ENCODE assay signal across 14 cellular contexts in genomic region chr1:29176567-29176966, GRCh38. TPM values are rescaled to one million over a fixed set of nuclear protein-coding genes. Genes with fewer than 3 reads are reported as not detected.
A peak's percentile ranks its signal among the peaks of the same experiment; 100 is the strongest.
DNase-seq lines count a peak whose midpoint lies in the region; ATAC-seq and TF ChIP-seq lines count a peak whose summit lies in the region.
"Had no signal": no experiment of that assay in that cellular context is flagged by ENCODE, and none has a peak within 500 bp of the region (broad histone marks: within the 10 kb centered on the region; RNA-seq: fewer than 3 reads in every experiment).

No MANE protein-coding gene starts in this region.

- H3K27ac ChIP-seq in GM23248 = peak overlapping the region; percentile 67

- ATAC-seq in central memory CD8-positive, alpha-beta T cell (replicated peaks; ENCODE audit: extremely low read depth, poor library complexity, severe bottlenecking) = no peak
- ATAC-seq in GM18867 (IDR thresholded peaks at IDR 0.05; ENCODE audit: unreplicated experiment) = no peak
- ATAC-seq: K562 had no signal

- peaks cover 28% of the 10 kb centered on the region for H3K36me3 Mint-ChIP-seq in central memory CD8-positive, alpha-beta T cell (ENCODE audit: insufficient read depth)
- peaks cover 19% of the 10 kb centered on the region for H3K36me3 Mint-ChIP-seq in neural crest cell (ENCODE audit: low read depth)

- no peak for TF ChIP-seq CTCF in BJ (IDR thresholded peaks at IDR 0.05; ENCODE audit: insufficient read depth, low read depth, low read length)
- no peak for TF ChIP-seq CTCF in neural crest cell (conservative IDR thresholded peaks at IDR 0.05)

- no peaks in the 10 kb centered on the region for H3K9me3 Mint-ChIP-seq in central memory CD8-positive, alpha-beta T cell
- no peaks in the 10 kb centered on the region for H3K9me3 Mint-ChIP-seq in neural crest cell
- H3K9me3 Mint-ChIP-seq: activated CD4-positive, alpha-beta T cell treated with anti-CD3 and anti-CD28 coated beads, Interleukin-2, amount 10 ng/mL, durations not matched to agents 7 days and 5 days had no signal

- no peak overlapping the region for H2AFZ ChIP-seq in GM23248

- in situ Hi-C loops in GM23248 (cut with MboI) = no loop called here

- no peaks in the 10 kb centered on the region for H3K27me3 Mint-ChIP-seq in central memory CD8-positive, alpha-beta T cell
- H3K27me3 Mint-ChIP-seq in neural crest cell (ENCODE audit: low read depth) = no peaks in the 10 kb centered on the region
- H3K27me3 Mint-ChIP-seq: activated CD4-positive, alpha-beta T cell treated with anti-CD3 and anti-CD28 coated beads, Interleukin-2, amount 10 ng/mL, durations not matched to agents 7 days and 5 days had no signal

- H3K4me3 ChIP-seq in BJ (ENCODE audit: low read depth, low read length) = no peak overlapping the region
- H3K4me3 ChIP-seq in GM23248 = 0 out of 2 replicates have a peak overlapping the region, but pooled peaks have one; percentile 4
- H3K4me3 ChIP-seq: K562, right lobe of liver had no signal

- H3K36me3 ChIP-seq in BJ (ENCODE audit: control insufficient read depth, insufficient read depth, low read length) = no peaks in the 10 kb centered on the region; the same call in 1 of the 2 replicates
- 0 out of 2 replicates have a peak, but pooled peaks cover 7% of the 10 kb centered on the region for H3K36me3 ChIP-seq in GM23248 (ENCODE audit: low read depth)

- WGBS in GM23248 (ENCODE audit: low coverage in 1 of 2, low lambda C conversion rate in 2 of 2, missing lambda C conversion rate in 2 of 2), 2 experiments = 1 to 2% methylated on average over 4 of the region's 4 CpGs

- peak overlapping the region; percentile 23 for H3K9ac ChIP-seq in GM23248

- POLR2A ChIA-PET in BJ (lab: Charles Lee) = interaction anchor here (0.6 kb wide), 1 partner anchor 1072 kb away, joined by 4 read pairs; no protein-coding TSS in a partner anchor

- peaks cover 51% of the 10 kb centered on the region for H3K4me1 ChIP-seq in GM23248 (ENCODE audit: insufficient read depth)

- CTCF ChIA-PET in BJ (lab: Yijun Ruan, JAX) = no interaction called here

- peaks cover 68% of the 10 kb centered on the region for H3F3A ChIP-seq in GM23248 (ENCODE audit: insufficient read depth)

- DNase-seq in BJ (ENCODE audit: low read depth) = peak; percentile 41
- peak; percentile 84 for DNase-seq in GM23248
- no peak for DNase-seq in central memory CD8-positive, alpha-beta T cell (ENCODE audit: low spot score in 2 of 2)
- DNase-seq in neural crest cell (ENCODE audit: low read depth, low spot score) = no peak
- DNase-seq in NCI-H187 treated with DMSO at 0.1 percent for 48 hours (lab: John Stamatoyannopoulos, UW) = no peak
- no peak for DNase-seq in UCSD-AML1 (lab: John Stamatoyannopoulos, UW; ENCODE audit: unreplicated experiment)
- DNase-seq in GDM1 (lab: John Stamatoyannopoulos, UW) = no peak
- DNase-seq: activated CD4-positive, alpha-beta T cell treated with anti-CD3 and anti-CD28 coated beads, Interleukin-2, amount 10 ng/mL, durations not matched to agents 7 days and 5 days; activated effector memory CD4-positive, alpha-beta T cell treated with anti-CD3 and anti-CD28 coated beads, Interleukin-2, amount 50 U/mL, for 16 hours; caudate nucleus; NCI-H1694 had no signal

- H3K4me1 Mint-ChIP-seq in central memory CD8-positive, alpha-beta T cell = peaks cover 59% of the 10 kb centered on the region
- H3K4me1 Mint-ChIP-seq in neural crest cell = peaks cover 46% of the 10 kb centered on the region

- H3K79me2 ChIP-seq in GM23248 (ENCODE audit: insufficient read depth) = peaks cover 98% of the 10 kb centered on the region

- peak overlapping the region; percentile 67 for H3K27ac Mint-ChIP-seq in central memory CD8-positive, alpha-beta T cell (ENCODE audit: low read depth)
- no peak overlapping the region for H3K27ac Mint-ChIP-seq in neural crest cell (ENCODE audit: unreplicated experiment)

- H4K20me1 ChIP-seq in GM23248 (ENCODE audit: insufficient read depth) = peaks cover 37% of the 10 kb centered on the region

- no peaks in the 10 kb centered on the region for H3K27me3 ChIP-seq in BJ (ENCODE audit: control insufficient read depth, insufficient read depth, low read length)
- H3K27me3 ChIP-seq in GM23248 (replicated peaks; ENCODE audit: insufficient read depth) = no peaks in the 10 kb centered on the region
- H3K27me3 ChIP-seq: right lobe of liver had no signal

- no peaks in the 10 kb centered on the region for H3K9me2 ChIP-seq in GM23248 (ENCODE audit: insufficient read depth)

- peak overlapping the region; percentile 23 for H3K4me2 ChIP-seq in GM23248 (ENCODE audit: unreplicated experiment)

- no peaks in the 10 kb centered on the region for H3K9me3 ChIP-seq in GM23248 (ENCODE audit: low read depth)
- H3K9me3 ChIP-seq: right lobe of liver had no signal

- no peak overlapping the region for H3K4me3 Mint-ChIP-seq in central memory CD8-positive, alpha-beta T cell
- peak overlapping the region; percentile 44 for H3K4me3 Mint-ChIP-seq in neural crest cell

RNA-seq across cellular contexts. Expression of gene SRSF4, which starts 5.1 kb away (rescaled TPM):
- polyA plus RNA-seq in BJ (2011; rRNA removed) (19.6 and 30.7 TPM in 2 replicates), GM23248 (2016; fragmentation: Nextera tagmentation; extraction: Ambion mirVana) (60.8 and 65.6 TPM in 2 replicates)
- polyA minus RNA-seq in BJ (2011; rRNA and poly(A)+ RNA removed) = 20.5 and 22.7 TPM in 2 replicates
- 36.3 and 45.0 TPM in 2 replicates for total RNA-seq in GM23248 (2014; rRNA removed; shearing (Covaris generic))
- total RNA-seq in neural crest cell = 109 and 112 TPM in 2 replicates

RNA-seq across cellular contexts. Expression of gene TMEM200B, which starts 52.9 kb away (rescaled TPM):
- polyA plus RNA-seq in BJ (2011; rRNA removed) (16.3 and 18.8 TPM in 2 replicates), GM23248 (2016; fragmentation: Nextera tagmentation; extraction: Ambion mirVana) (5.1 and 6.3 TPM in 2 replicates)
- 6.6 and 6.8 TPM in 2 replicates for polyA minus RNA-seq in BJ (2011; rRNA and poly(A)+ RNA removed)
- 20.4 TPM in 2 replicates for total RNA-seq in GM23248 (2014; rRNA removed; shearing (Covaris generic))
- 3.7 and 3.8 TPM in 2 replicates for total RNA-seq in neural crest cell
- total RNA-seq: activated CD4-positive, alpha-beta T cell treated with anti-CD3 and anti-CD28 coated beads, Interleukin-2, amount 10 ng/mL, durations not matched to agents 7 days and 5 days had no signal

RNA-seq across cellular contexts. Expression of gene MECR, which starts 54.2 kb away (rescaled TPM):
- polyA plus RNA-seq in BJ (2011; rRNA removed) (20.9 and 35.6 TPM in 2 replicates), GM23248 (2016; fragmentation: Nextera tagmentation; extraction: Ambion mirVana) (43.3 and 48.2 TPM in 2 replicates)
- 21.7 and 27.8 TPM in 2 replicates for polyA minus RNA-seq in BJ (2011; rRNA and poly(A)+ RNA removed)
- 19.1 and 23.6 TPM in 2 replicates for total RNA-seq in GM23248 (2014; rRNA removed; shearing (Covaris generic))
- total RNA-seq in neural crest cell = 24.6 and 28.4 TPM in 2 replicates

RNA-seq across cellular contexts. Expression of gene PTPRU, which starts 59.8 kb away (rescaled TPM):
- polyA plus RNA-seq in BJ (2011; rRNA removed) = 12.8 and 19.8 TPM in 2 replicates
- 20.9 and 26.4 TPM in 2 replicates for polyA minus RNA-seq in BJ (2011; rRNA and poly(A)+ RNA removed)
- 16.8 and 18.0 TPM in 2 replicates for total RNA-seq in GM23248 (2014; rRNA removed; shearing (Covaris generic))
- polyA plus RNA-seq in GM23248 (2016; fragmentation: Nextera tagmentation; extraction: Ambion mirVana) = 6.0 and 6.2 TPM in 2 replicates
- total RNA-seq in neural crest cell = 4.8 and 5.1 TPM in 2 replicates

Comparison
In these comparisons a context has a peak if more than half of its experiments do, and no peak if none do; other contexts are left out.
1. DNase-seq: peak in BJ (single experiment) and GM23248 (single experiment); none in central memory CD8-positive, alpha-beta T cell (0 of 2), neural crest cell (single experiment), NCI-H187 treated with DMSO at 0.1 percent for 48 hours (single experiment), UCSD-AML1 (single experiment) and GDM1 (single experiment).